In the genomic region with DNA sequence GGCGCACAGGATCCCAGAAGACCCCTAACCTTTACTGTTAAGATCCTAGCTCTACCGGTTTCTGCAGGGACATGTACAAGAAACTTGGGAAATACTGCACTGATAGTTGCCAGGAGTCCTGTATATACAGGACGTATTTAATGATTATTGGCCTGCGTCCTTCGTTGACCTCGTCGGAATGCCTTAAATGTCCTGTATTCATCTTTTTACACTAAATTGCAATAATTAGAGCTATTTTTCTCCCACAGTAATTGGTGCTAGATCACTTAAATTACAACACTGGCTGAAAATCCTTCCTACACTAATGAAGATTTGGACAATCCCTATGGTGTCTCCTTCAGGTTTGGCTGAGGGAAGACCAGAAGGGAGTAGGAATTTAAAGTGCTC, we compare ENCODE assay signal across 8 cellular contexts. TPM values are rescaled to one million over a fixed set of nuclear protein-coding genes. Genes with fewer than 3 reads are reported as not detected.
DNase-seq lines count a peak whose midpoint lies in the region; FAIRE-seq and TF ChIP-seq lines count a peak whose summit lies in the region.

No MANE protein-coding gene starts in this region.

- H3K27me3 ChIP-seq in brain microvascular endothelial cell (replicated peaks) (no peaks in the 10 kb centered on the region), mesendoderm (ENCODE audit: insufficient read depth, low read length, poor library complexity) (no peaks in the 10 kb centered on the region)

- peaks cover 27% of the 10 kb centered on the region for H3K4me1 Mint-ChIP-seq in activated naive CD4-positive, alpha-beta T cell treated with anti-CD3 and anti-CD28 coated beads, Interleukin-2, amount 50 U/mL, for 24 hours

- peak overlapping the region; percentile 89 for H3K27ac Mint-ChIP-seq in activated naive CD4-positive, alpha-beta T cell treated with anti-CD3 and anti-CD28 coated beads, Interleukin-2, amount 50 U/mL, for 24 hours

- H2BK5ac ChIP-seq in mesendoderm (ENCODE audit: low read length) = no peak overlapping the region

- H3K4ac ChIP-seq in mesendoderm (ENCODE audit: low read depth, low read length) = no peak overlapping the region

- H4K5ac ChIP-seq in mesendoderm (ENCODE audit: low read length) = no peak overlapping the region

- peaks cover 6% of the 10 kb centered on the region for H3K79me1 ChIP-seq in mesendoderm (ENCODE audit: low read length)

- no peaks in the 10 kb centered on the region for H3K27me3 Mint-ChIP-seq in activated naive CD4-positive, alpha-beta T cell treated with anti-CD3 and anti-CD28 coated beads, Interleukin-2, amount 50 U/mL, for 24 hours

- H3K18ac ChIP-seq in mesendoderm (ENCODE audit: low read length) = peak overlapping the region; percentile 10

- H3K27ac ChIP-seq in brain microvascular endothelial cell (no peak overlapping the region), mesendoderm (ENCODE audit: low read depth, low read length) (peak overlapping the region; percentile 55), urinary bladder (ENCODE audit: low read depth) (peak overlapping the region; percentile 57)

- H4K8ac ChIP-seq in mesendoderm (ENCODE audit: low read depth, low read length) = no peak overlapping the region

- H3K23ac ChIP-seq in mesendoderm (ENCODE audit: low read length) = no peak overlapping the region

- no peak overlapping the region for H2AK5ac ChIP-seq in mesendoderm (ENCODE audit: low read length)

- no peak overlapping the region for H2BK15ac ChIP-seq in mesendoderm (replicated peaks; ENCODE audit: low read depth)

- H3K4me3 Mint-ChIP-seq in activated naive CD4-positive, alpha-beta T cell treated with anti-CD3 and anti-CD28 coated beads, Interleukin-2, amount 50 U/mL, for 24 hours = peak overlapping the region; percentile 97

- TF ChIP-seq CTCF in brain microvascular endothelial cell (IDR thresholded peaks at IDR 0.05; ENCODE audit: low read depth, low read length, missing control alignments) = no peak

- peak overlapping the region; percentile 73 for H3K4me2 ChIP-seq in mesendoderm (ENCODE audit: low read length)

- H3K4me1 ChIP-seq in mesendoderm (ENCODE audit: control insufficient read depth, low read depth, low read length) (no peaks in the 10 kb centered on the region), urinary bladder (ENCODE audit: insufficient read depth) (no peaks in the 10 kb centered on the region)

- WGBS in mesendoderm (ENCODE audit: extremely low coverage, insufficient coverage, low lambda C conversion rate) = no CpG with 5 or more reads among the region's 7 CpGs
- WGBS in urinary bladder = under 1% methylated on average over 7 of the region's 7 CpGs

- peak overlapping the region; percentile 93 for H3K56ac ChIP-seq in mesendoderm (ENCODE audit: low read length)

- no peaks in the 10 kb centered on the region for H3K36me3 Mint-ChIP-seq in activated naive CD4-positive, alpha-beta T cell treated with anti-CD3 and anti-CD28 coated beads, Interleukin-2, amount 50 U/mL, for 24 hours

- no peaks in the 10 kb centered on the region for H3K36me3 ChIP-seq in brain microvascular endothelial cell (replicated peaks)
- H3K36me3 ChIP-seq in mesendoderm (ENCODE audit: control insufficient read depth, insufficient read depth, low read length) = no peaks in the 10 kb centered on the region
- H3K36me3 ChIP-seq in urinary bladder (ENCODE audit: insufficient read depth) = no peaks in the 10 kb centered on the region

- DNase-seq in activated naive CD4-positive, alpha-beta T cell treated with Interleukin-2 at 50 U/mL for 16 hours = no peak
- DNase-seq in brain microvascular endothelial cell (no peak), mesendoderm (no peak), occipital lobe (lab: John Stamatoyannopoulos, UW) (no peak), frontal cortex (ENCODE audit: low spot score in 2 of 2) (no peak)
- no peak for DNase-seq in activated CD4-positive, CD25-positive, alpha-beta regulatory T cell treated with anti-CD3 and anti-CD28 coated beads, Interleukin-2, amount 50 U/mL, for 72 hours

- peaks cover 2% of the 10 kb centered on the region for H3K79me2 ChIP-seq in mesendoderm (ENCODE audit: control insufficient read depth, insufficient read depth, low read length)

- no peak for FAIRE-seq in frontal cortex (lab: Jason Lieb, UNC)

- in situ Hi-C loops in brain microvascular endothelial cell (cut with HindIII; ENCODE audit: low pct_ligation_motif_present, low sequenced_read_pairs) = no loop called here

- H3K4me3 ChIP-seq in brain microvascular endothelial cell (ENCODE audit: low read depth, low read length) (peak overlapping the region; percentile 84), mesendoderm (ENCODE audit: low read length) (peak overlapping the region; percentile 61), urinary bladder (ENCODE audit: low read depth, low read length) (peak overlapping the region; percentile 96)

- H3K9me3 Mint-ChIP-seq in activated naive CD4-positive, alpha-beta T cell treated with anti-CD3 and anti-CD28 coated beads, Interleukin-2, amount 50 U/mL, for 24 hours = no peaks in the 10 kb centered on the region

- peak overlapping the region; percentile 64 for H3K9ac ChIP-seq in mesendoderm (ENCODE audit: low read length)

- H2BK120ac ChIP-seq in mesendoderm (ENCODE audit: low read depth, low read length) = no peak overlapping the region

RNA-seq across cellular contexts. Expression of gene DNAAF9, which starts 0.8 kb away (rescaled TPM):
- polyA plus RNA-seq in mesendoderm (2013, experiment 1 of 2) = 2.3 TPM
- polyA plus RNA-seq in mesendoderm (2013, experiment 2 of 2) = 2.2 TPM
- total RNA-seq in urinary bladder (28.1 TPM), occipital lobe (36.0 TPM), frontal cortex (31.4 TPM)
- 18.5 TPM for polyA plus RNA-seq in urinary bladder
